ENCODE assay signal across 23 cellular contexts in genomic region chr15:70297465-70298152, GRCh38.
DNase-seq lines count a peak whose midpoint lies in the region; ATAC-seq, FAIRE-seq and TF ChIP-seq lines count a peak whose summit lies in the region.
"Had no signal": no experiment of that assay in that cellular context is flagged by ENCODE, and none has a peak within 500 bp of the region (broad histone marks: within the 10 kb centered on the region; RNA-seq: fewer than 3 reads in every experiment).

No MANE protein-coding gene starts in this region.

- H3K27me3 Mint-ChIP-seq in stimulated activated memory B cell treated with anti-CD40 and anti-IgM and Interleukin-4, amounts not matched to agents 10 μg/mL and 1 μg/mL and 100 μg/mL, for 72 hours = no peaks in the 10 kb centered on the region
- H3K27me3 Mint-ChIP-seq: CD4-positive, CD25-positive, alpha-beta regulatory T cell had no signal

- no peak for ATAC-seq in stimulated activated memory B cell treated with anti-CD40 and anti-IgM and Interleukin-4, amounts not matched to agents 10 μg/mL and 1 μg/mL and 100 μg/mL, for 72 hours

- DNase-seq in DMS53 (lab: John Stamatoyannopoulos, UW) = peak; percentile 27
- no peak for DNase-seq in DMS53 treated with DMSO at 0.1 percent for 48 hours (lab: John Stamatoyannopoulos, UW; ENCODE audit: unreplicated experiment)
- peak; percentile 17 for DNase-seq in NCI-H526 treated with DMSO at 0.1 percent for 48 hours (lab: John Stamatoyannopoulos, UW)
- no peak for DNase-seq in GM23248
- no peak for DNase-seq in RPMI8226
- no peak for DNase-seq in esophagus muscularis mucosa (ENCODE audit: extremely low spot score)
- DNase-seq: 8988T; ACHN; BE2C; C1 segment of cervical spinal cord; CD4-positive, CD25-positive, alpha-beta regulatory T cell; CD8-positive, alpha-beta memory T cell; COR-L47; DMS 273 treated with DMSO at 0.1 percent for 48 hours; DND-41; EL; HCEC 1CT; HFFc6 had no signal

- no peak overlapping the region for H3K4me2 ChIP-seq in GM23248 (ENCODE audit: unreplicated experiment)
- H3K4me2 ChIP-seq: KMS-11 had no signal

- H2AFZ ChIP-seq in GM23248 = no peak overlapping the region

- TF ChIP-seq POLR2A in esophagus muscularis mucosa (IDR thresholded peaks at IDR 0.05; ENCODE audit: low read depth) = no peak

- H3K4me3 ChIP-seq in GM23248 (no peak overlapping the region), esophagus muscularis mucosa (no peak overlapping the region)

- peak overlapping the region; percentile 7 for H3K27ac Mint-ChIP-seq in stimulated activated memory B cell treated with anti-CD40 and anti-IgM and Interleukin-4, amounts not matched to agents 10 μg/mL and 1 μg/mL and 100 μg/mL, for 72 hours
- H3K27ac Mint-ChIP-seq: CD4-positive, CD25-positive, alpha-beta regulatory T cell; HFFc6 had no signal

- H3K9me3 Mint-ChIP-seq in stimulated activated memory B cell treated with anti-CD40 and anti-IgM and Interleukin-4, amounts not matched to agents 10 μg/mL and 1 μg/mL and 100 μg/mL, for 72 hours = no peaks in the 10 kb centered on the region
- H3K9me3 Mint-ChIP-seq: CD4-positive, CD25-positive, alpha-beta regulatory T cell; CD8-positive, alpha-beta memory T cell; HFFc6 had no signal

- in situ Hi-C loops in GM23248 (cut with MboI) = no loop called here

- H3K27me3 ChIP-seq in GM23248 (replicated peaks; ENCODE audit: insufficient read depth) = no peaks in the 10 kb centered on the region
- H3K27me3 ChIP-seq in esophagus muscularis mucosa = no peaks in the 10 kb centered on the region
- H3K27me3 ChIP-seq: BE2C had no signal

- no peak overlapping the region for H3K9ac ChIP-seq in GM23248
- H3K9ac ChIP-seq: KMS-11 had no signal

- peaks cover 20% of the 10 kb centered on the region for H3K4me1 Mint-ChIP-seq in stimulated activated memory B cell treated with anti-CD40 and anti-IgM and Interleukin-4, amounts not matched to agents 10 μg/mL and 1 μg/mL and 100 μg/mL, for 72 hours

- H3K27ac ChIP-seq in GM23248 = no peak overlapping the region
- H3K27ac ChIP-seq in esophagus muscularis mucosa (replicated peaks in 1 of 4) = no peak overlapping the region
- H3K27ac ChIP-seq: KMS-11 had no signal

- intact Hi-C loops in esophagus muscularis mucosa (cut with DNase I) = no loop called here

- no peaks in the 10 kb centered on the region for H3F3A ChIP-seq in GM23248 (ENCODE audit: insufficient read depth)

- no peaks in the 10 kb centered on the region for H3K9me2 ChIP-seq in GM23248 (ENCODE audit: insufficient read depth)

- H3K4me1 ChIP-seq in GM23248 (ENCODE audit: insufficient read depth) (no peaks in the 10 kb centered on the region), esophagus muscularis mucosa (no peaks in the 10 kb centered on the region)

- H3K9me3 ChIP-seq in GM23248 (ENCODE audit: low read depth) = no peaks in the 10 kb centered on the region
- H3K9me3 ChIP-seq in esophagus muscularis mucosa = no peaks in the 10 kb centered on the region
- H3K9me3 ChIP-seq: BE2C had no signal

- H3K79me2 ChIP-seq in GM23248 (ENCODE audit: insufficient read depth) = no peaks in the 10 kb centered on the region

- no peaks in the 10 kb centered on the region for H3K36me3 Mint-ChIP-seq in stimulated activated memory B cell treated with anti-CD40 and anti-IgM and Interleukin-4, amounts not matched to agents 10 μg/mL and 1 μg/mL and 100 μg/mL, for 72 hours
- H3K36me3 Mint-ChIP-seq: CD4-positive, CD25-positive, alpha-beta regulatory T cell; CD8-positive, alpha-beta memory T cell had no signal

- H3K4me3 Mint-ChIP-seq in stimulated activated memory B cell treated with anti-CD40 and anti-IgM and Interleukin-4, amounts not matched to agents 10 μg/mL and 1 μg/mL and 100 μg/mL, for 72 hours = no peak overlapping the region
- H3K4me3 Mint-ChIP-seq: CD4-positive, CD25-positive, alpha-beta regulatory T cell; CD8-positive, alpha-beta memory T cell; HFFc6 had no signal

- H3K36me3 ChIP-seq in GM23248 (ENCODE audit: low read depth) (no peaks in the 10 kb centered on the region), esophagus muscularis mucosa (no peaks in the 10 kb centered on the region)
- H3K36me3 ChIP-seq: BE2C had no signal

- TF ChIP-seq CTCF in esophagus muscularis mucosa (IDR thresholded peaks at IDR 0.05) = no peak

- WGBS in GM23248 (ENCODE audit: low coverage in 1 of 2, low lambda C conversion rate in 2 of 2, missing lambda C conversion rate in 2 of 2), 2 experiments = 89 to 91% methylated on average over 7 of the region's 7 CpGs
- 83% methylated on average over 7 of the region's 7 CpGs for WGBS in esophagus muscularis mucosa

- FAIRE-seq in islet of Langerhans (lab: Jason Lieb, UNC) = peak; percentile 93
- FAIRE-seq: GM12891, GM19239 had no signal

- no peak for TF ChIP-seq EP300 in esophagus muscularis mucosa (IDR thresholded peaks at IDR 0.05)

- no peaks in the 10 kb centered on the region for H4K20me1 ChIP-seq in GM23248 (ENCODE audit: insufficient read depth)

Comparison
In these comparisons a context has a peak if more than half of its experiments do, and no peak if none do; other contexts are left out.
1. DNase-seq: peak in DMS53 (single experiment) and NCI-H526 treated with DMSO at 0.1 percent for 48 hours (single experiment); none in DMS53 treated with DMSO at 0.1 percent for 48 hours (single experiment), GM23248 (single experiment), RPMI8226 (single experiment) and esophagus muscularis mucosa (single experiment).